ENCODE assay signal across 8 cellular contexts in genomic region chr2:187842978-187843847, GRCh38.
A peak's percentile ranks its signal among the peaks of the same experiment; 100 is the strongest.
DNase-seq lines count a peak whose midpoint lies in the region; ATAC-seq and TF ChIP-seq lines count a peak whose summit lies in the region.

No MANE protein-coding gene starts in this region.

- TF ChIP-seq CTCF in AG04449 (IDR thresholded peaks at IDR 0.05; ENCODE audit: insufficient read depth, low read length, missing control alignments), result peak; percentile 35
- peak; percentile 45 for TF ChIP-seq CTCF in coronary artery (IDR thresholded peaks at IDR 0.05)

- ATAC-seq in GM18508 (IDR thresholded peaks at IDR 0.05; ENCODE audit: insufficient read depth, unreplicated experiment), result peak; percentile 46
- ATAC-seq in HG03354 (IDR thresholded peaks at IDR 0.05; ENCODE audit: poor library complexity, severe bottlenecking, unreplicated experiment), result peak; percentile 79

- CTCF ChIA-PET in AG04449 (lab: Yijun Ruan, JAX), result interaction anchor here (0.9 to 7.1 kb wide), 19 partner anchors 9 to 977 kb away, joined by 3 to 147 read pairs (median 4); no protein-coding TSS in a partner anchor

- H3K4me3 ChIP-seq in AG04449 (ENCODE audit: low read depth, low read length) (no peak overlapping the region), coronary artery (no peak overlapping the region), mucosa of stomach (ENCODE audit: low read length) (no peak overlapping the region)

- peaks cover 9% of the 10 kb centered on the region for H3K4me1 ChIP-seq in mucosa of stomach (ENCODE audit: control insufficient read depth, insufficient read depth, low read length)

- H3K9me3 ChIP-seq in mucosa of stomach (ENCODE audit: control insufficient read depth, low read length), result no peaks in the 10 kb centered on the region

- H3K36me3 ChIP-seq in mucosa of stomach (ENCODE audit: control insufficient read depth, insufficient read depth, low read length), result no peaks in the 10 kb centered on the region

- H3K9ac ChIP-seq in mucosa of stomach (ENCODE audit: low read length), result peak overlapping the region; percentile 17

- H3K27ac ChIP-seq in coronary artery, result no peak overlapping the region

- DNase-seq in AG04449 (ENCODE audit: low read depth, low spot score), result peak; percentile 52
- peak; percentile 78 for DNase-seq in NCI-H82 (lab: John Stamatoyannopoulos, UW)
- DNase-seq in coronary artery (ENCODE audit: low spot score), result no peak
- DNase-seq in GM19238 (ENCODE audit: insufficient read length, low spot score), result no peak
- DNase-seq in activated CD4-positive, CD25-positive, alpha-beta regulatory T cell treated with anti-CD3 and anti-CD28 coated beads, Interleukin-2, amount 50 U/mL, for 72 hours, result no peak

- POLR2A ChIA-PET in AG04449 (lab: Yijun Ruan, JAX), result no interaction called here

- H3K27me3 ChIP-seq in mucosa of stomach (ENCODE audit: control insufficient read depth, insufficient read depth, low read length), result no peaks in the 10 kb centered on the region

Comparison
In these comparisons a context has a peak if more than half of its experiments do, and no peak if none do; other contexts are left out.
1. DNase-seq: peak in AG04449 (single experiment) and NCI-H82 (single experiment); none in coronary artery (single experiment), GM19238 (single experiment) and activated CD4-positive, CD25-positive, alpha-beta regulatory T cell treated with anti-CD3 and anti-CD28 coated beads, Interleukin-2, amount 50 U/mL, for 72 hours (single experiment).